In genomic region chr1:15833842-15834405, GRCh38 we compare ENCODE assay signal across 8 cellular contexts. TPM values are rescaled to one million over a fixed set of nuclear protein-coding genes. Genes with fewer than 3 reads are reported as not detected.
DNase-seq lines count a peak whose midpoint lies in the region; ATAC-seq and TF ChIP-seq lines count a peak whose summit lies in the region.

No MANE protein-coding gene starts in this region.

- no peaks in the 10 kb centered on the region for H3K27me3 ChIP-seq in foreskin keratinocyte
- no peaks in the 10 kb centered on the region for H3K27me3 ChIP-seq in skeletal muscle satellite cell (ENCODE audit: control insufficient read depth, insufficient read depth, low read length)

- H3K9me3 ChIP-seq in T-helper 17 cell (ENCODE audit: control insufficient read depth, low read length, poor library complexity, severe bottlenecking) = no peaks in the 10 kb centered on the region
- H3K9me3 ChIP-seq in skeletal muscle satellite cell (replicated peaks; ENCODE audit: low read length) = no peaks in the 10 kb centered on the region

- H3K4me2 ChIP-seq in skeletal muscle satellite cell (ENCODE audit: low read length) = peak overlapping the region; percentile 99

- no peaks in the 10 kb centered on the region for H3K36me3 Mint-ChIP-seq in T-helper 17 cell (ENCODE audit: low read depth)

- no peak for TF ChIP-seq CTCF in foreskin keratinocyte (conservative IDR thresholded peaks at IDR 0.05)

- DNase-seq in NCI-H2107 treated with DMSO at 0.1 percent for 48 hours (lab: John Stamatoyannopoulos, UW; ENCODE audit: unreplicated experiment) (peak; percentile 77), NCI-H2107 (lab: John Stamatoyannopoulos, UW) (no peak), T-helper 17 cell (no peak), foreskin keratinocyte (no peak), SW 1271 (lab: John Stamatoyannopoulos, UW) (no peak), GM19238 (ENCODE audit: insufficient read length, low spot score) (no peak)

- H3K4me3 ChIP-seq in skeletal muscle satellite cell (ENCODE audit: low read length) = peak overlapping the region; percentile 84

- peak overlapping the region; percentile 88 for H3K27ac ChIP-seq in foreskin keratinocyte

- no peaks in the 10 kb centered on the region for H3K36me3 ChIP-seq in skeletal muscle satellite cell (ENCODE audit: insufficient read depth, low read length)

- peak overlapping the region; percentile 96 for H3K4me3 Mint-ChIP-seq in T-helper 17 cell

- H3K4me1 Mint-ChIP-seq in T-helper 17 cell = peaks cover 11% of the 10 kb centered on the region

- H3K4me1 ChIP-seq in foreskin keratinocyte (peaks cover 20% of the 10 kb centered on the region), skeletal muscle satellite cell (ENCODE audit: control insufficient read depth, insufficient read depth, low read length) (peaks cover 20% of the 10 kb centered on the region)

- H3K27ac Mint-ChIP-seq in T-helper 17 cell = peak overlapping the region; percentile 97

- ATAC-seq in T-helper 17 cell = no peak
- ATAC-seq in foreskin keratinocyte = no peak
- ATAC-seq in GM21447 (IDR thresholded peaks at IDR 0.05; ENCODE audit: unreplicated experiment) = no peak

- H3K9ac ChIP-seq in skeletal muscle satellite cell (ENCODE audit: low read depth, low read length) = peak overlapping the region; percentile 92

- H3K27me3 Mint-ChIP-seq in T-helper 17 cell = no peaks in the 10 kb centered on the region

RNA-seq across cellular contexts. Expression of gene SPEN, which starts 13.6 kb away (rescaled TPM):
- total RNA-seq in T-helper 17 cell = 10 to 100 TPM; 73.8 to 79.1 TPM
- 49.0 and 51.6 TPM in 2 replicates for total RNA-seq in foreskin keratinocyte
- polyA plus RNA-seq in foreskin keratinocyte = 14.1 and 16.8 TPM in 2 replicates
- 14.6 and 21.0 TPM in 2 replicates for total RNA-seq in skeletal muscle satellite cell (2012; rRNA removed)

RNA-seq across cellular contexts. Expression of gene UQCRHL, which starts 26.5 kb away (rescaled TPM):
- under 1 TPM; 0.65 to 0.81 TPM for total RNA-seq in T-helper 17 cell
- total RNA-seq in foreskin keratinocyte = 3.2 and 5.3 TPM in 2 replicates
- 5.6 and 8.7 TPM in 2 replicates for polyA plus RNA-seq in foreskin keratinocyte
- total RNA-seq in skeletal muscle satellite cell (2012; rRNA removed) = 1.0 and 1.1 TPM in 2 replicates
